In the genomic region with DNA sequence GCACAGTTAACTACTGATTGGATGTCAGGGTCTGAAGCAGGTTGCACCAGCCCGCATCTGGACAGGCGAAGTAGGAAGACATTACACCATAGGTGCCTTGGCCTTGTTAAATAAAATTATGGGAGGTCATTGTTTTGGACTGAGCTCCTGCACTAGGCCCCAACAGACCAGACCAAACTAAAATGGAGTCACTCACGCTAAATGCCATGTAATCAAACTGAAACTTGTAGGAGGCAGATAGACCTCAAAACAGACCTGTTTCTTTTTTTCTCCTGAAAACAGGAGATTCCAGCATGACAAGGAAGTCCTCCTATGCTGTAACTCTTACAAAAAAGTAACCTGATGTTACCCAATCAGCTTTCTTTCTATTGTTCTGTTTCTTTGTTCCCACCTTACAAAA, we compare ENCODE assay signal across 19 cellular contexts. TPM values are rescaled to one million over a fixed set of nuclear protein-coding genes. Genes with fewer than 3 reads are reported as not detected.
DNase-seq lines count a peak whose midpoint lies in the region; ATAC-seq, FAIRE-seq and TF ChIP-seq lines count a peak whose summit lies in the region.
"Had no signal": no experiment of that assay in that cellular context is flagged by ENCODE, and none has a peak within 500 bp of the region (broad histone marks: within the 10 kb centered on the region; RNA-seq: fewer than 3 reads in every experiment).

No MANE protein-coding gene starts in this region.

- H3K27ac ChIP-seq in A549 (no peak overlapping the region), HUES6 (ENCODE audit: low read depth, low read length) (peak overlapping the region; percentile 64; the same call in 1 of the 2 replicates)
- H3K27ac ChIP-seq: GM23248, PC-9, RWPE1 had no signal

- no peak overlapping the region for H3K4me2 ChIP-seq in A549
- H3K4me2 ChIP-seq: PC-9 had no signal

- H3K9ac ChIP-seq in HUES6 (ENCODE audit: low read length), result no peak overlapping the region
- H3K9ac ChIP-seq: GM23248 had no signal

- no peak for ATAC-seq in A549

- POLR2A ChIA-PET in A549 (lab: Yijun Ruan, JAX), result no interaction called here

- no peak for TF ChIP-seq POLR2A in A549 (IDR thresholded peaks at IDR 0.05; ENCODE audit: low read length)

- H3K27me3 ChIP-seq in HUES6 (ENCODE audit: control insufficient read depth, insufficient read depth, low read length), result no peaks in the 10 kb centered on the region

- 94% methylated on average over 3 of the region's 3 CpGs for WGBS in A549 (ENCODE audit: missing lambda C conversion rate)

- FAIRE-seq in A549 (lab: Jason Lieb, UNC), result no peak

- TF ChIP-seq EP300 in A549 (IDR thresholded peaks at IDR 0.05), result no peak

- TF ChIP-seq CTCF in A549 (IDR thresholded peaks at IDR 0.05) (no peak), epithelial cell of esophagus (IDR thresholded peaks at IDR 0.05; ENCODE audit: insufficient read depth, low read depth, low read length, missing control alignments) (no peak)

- CTCF ChIA-PET in A549 (lab: Yijun Ruan, JAX), result interaction anchor here (1.0 kb wide), 1 partner anchor 12 kb away, joined by 3 read pairs; no protein-coding TSS in a partner anchor

- H3K36me3 ChIP-seq in HUES6 (ENCODE audit: control insufficient read depth, insufficient read depth, low read length), result no peaks in the 10 kb centered on the region

- no peaks in the 10 kb centered on the region for H3K9me3 ChIP-seq in A549
- H3K9me3 ChIP-seq in HUES6 (ENCODE audit: control insufficient read depth, insufficient read depth, low read depth, low read length), result no peaks in the 10 kb centered on the region

- peak; percentile 15 for DNase-seq in SIG-M5 treated with dmso at 0.1 percent for 504 hours (lab: John Stamatoyannopoulos, UW; ENCODE audit: unreplicated experiment)
- DNase-seq in SIG-M5 (lab: John Stamatoyannopoulos, UW), result no peak
- DNase-seq in A549 (ENCODE audit: low read depth in 1 of 2, low spot score in 1 of 2), result no peak
- DNase-seq in epithelial cell of esophagus (ENCODE audit: low read depth), result peak; percentile 30
- DNase-seq in CD1c-positive myeloid dendritic cell (ENCODE audit: extremely low spot score), result no peak
- DNase-seq in inferior parietal cortex (ENCODE audit: extremely low spot score), result no peak
- no peak for DNase-seq in stimulated activated CD4-positive, alpha-beta T cell treated with anti-CD3 and anti-CD28 coated beads, Interleukin-2, amount 100 ng/mL, for 48 hours
- DNase-seq: Calu3; CD4-positive, alpha-beta memory T cell; GF-D8; GM23248; KG1; NCI-H1417 treated with DMSO at 0.1 percent for 48 hours; NCI-H1930; NCI-H226; NCI-H82; PC-9 had no signal

- H3K4me3 ChIP-seq in A549 (no peak overlapping the region), HUES6 (ENCODE audit: low read depth, low read length) (no peak overlapping the region), epithelial cell of esophagus (ENCODE audit: low read length) (no peak overlapping the region)
- H3K4me3 ChIP-seq: GM23248, PC-9 had no signal

- TF ChIP-seq RAD21 in A549 (conservative IDR thresholded peaks at IDR 0.05 in 1 of 2, IDR thresholded peaks at IDR 0.05 in 1 of 2), result no peak

- H3K4me1 ChIP-seq in A549 (no peaks in the 10 kb centered on the region), HUES6 (ENCODE audit: control insufficient read depth, insufficient read depth, low read length) (peaks cover 40% of the 10 kb centered on the region)

TF ChIP-seq in A549, 52 proteins besides CTCF, POLR2A, EP300 and RAD21:
- TF ChIP-seq HOXB13 (CRISPR knock-in tag; IDR thresholded peaks at IDR 0.05; ENCODE audit: low read depth) (0 out of 2 replicates have a peak, but pooled peaks have one; percentile 25), SREBF2 (IDR thresholded peaks at IDR 0.05) (no peak)
- TF ChIP-seq, protein P1, sequence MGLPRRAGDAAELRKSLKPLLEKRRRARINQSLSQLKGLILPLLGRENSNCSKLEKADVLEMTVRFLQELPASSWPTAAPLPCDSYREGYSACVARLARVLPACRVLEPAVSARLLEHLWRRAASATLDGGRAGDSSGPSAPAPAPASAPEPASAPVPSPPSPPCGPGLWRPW (IDR thresholded peaks at IDR 0.05), result no peak
TF ChIP-seq in A549: peak in this region for 1.

RNA-seq across cellular contexts. Expression of a gene that starts 15.5 kb away (rescaled TPM):
- 67.9 and 99.2 TPM in 2 replicates for polyA plus RNA-seq in A549 (2011; rRNA removed)
- 27.3 and 30.3 TPM in 2 replicates for polyA plus RNA-seq in A549 (2012; cell fraction: cytosol; rRNA removed)
- polyA plus RNA-seq in A549 (2012; cell fraction: nucleus; rRNA removed), result 12.4 and 13.2 TPM in 2 replicates
- polyA plus RNA-seq in A549 (2017; fragmentation: RNase III; extraction: RNeasy Plus Mini Kit Qiagen cat#74134 plus additional on column Dnase treatment), result 61.4 to 65.4 TPM (median 64.8 TPM) in 3 replicates
- 6.3 and 6.7 TPM in 2 replicates for polyA minus RNA-seq in A549 (2011; rRNA and poly(A)+ RNA removed)

Comparison
In these comparisons a context has a peak if more than half of its experiments do, and no peak if none do; other contexts are left out.
1. DNase-seq: peak in SIG-M5 treated with dmso at 0.1 percent for 504 hours (single experiment) and epithelial cell of esophagus (single experiment); none in SIG-M5 (single experiment), A549 (0 of 2), CD1c-positive myeloid dendritic cell (single experiment), inferior parietal cortex (single experiment) and stimulated activated CD4-positive, alpha-beta T cell treated with anti-CD3 and anti-CD28 coated beads, Interleukin-2, amount 100 ng/mL, for 48 hours (0 of 2).